24 cellular contexts compared by ENCODE assay signal in genomic region chr1:223034270-223034798, GRCh38.
"Had no signal": no experiment of that assay in that cellular context is flagged by ENCODE, and none has a peak within 500 bp of the region (broad histone marks: within the 10 kb centered on the region; RNA-seq: fewer than 3 reads in every experiment).

No MANE protein-coding gene starts in this region.

- H3K9me3 ChIP-seq: SJCRH30 had no signal

- H3K4me2 ChIP-seq: KMS-11 had no signal

- ATAC-seq: K562, Panc1, SK-N-SH treated with all-trans-retinoic acid at 6 μM for 48 hours had no signal

- H3K4me3 Mint-ChIP-seq: IgD-negative memory B cell had no signal

- H3K4me3 ChIP-seq: K562, SJCRH30 had no signal

- H3K9me3 Mint-ChIP-seq: IgD-negative memory B cell had no signal

- H3K27ac Mint-ChIP-seq: IgD-negative memory B cell had no signal

- H3K27ac ChIP-seq: HL-60, KMS-11, RWPE1, SJCRH30 had no signal

- H3K36me3 ChIP-seq: SJCRH30 had no signal

- H3K36me3 Mint-ChIP-seq: IgD-negative memory B cell had no signal

- H3K9ac ChIP-seq: KMS-11 had no signal

- DNase-seq: Kasumi-1; MM.1S; NCI-H1092 treated with DMSO at 0.1 percent for 48 hours; NCI-H1436; NCI-H187; NCI-H2029; NCI-H2081 treated with DMSO at 0.1 percent for 48 hours; NCI-H2171; NCI-H226; NCI-H446; NCI-H510A; NCI-H524 treated with DMSO at 0.1 percent for 48 hours; NCI-H69; NCI-H774; NK-92 treated with Interleukin-12 subunit alpha and Interleukin-12 subunit beta, amount 100 ng/mL, for 24 hours; SHP77 treated with DMSO at 0.1 percent for 48 hours; SJCRH30 had no signal

- H3K4me1 ChIP-seq: SJCRH30 had no signal
